31 cellular contexts compared by ENCODE assay signal in the genomic region with DNA sequence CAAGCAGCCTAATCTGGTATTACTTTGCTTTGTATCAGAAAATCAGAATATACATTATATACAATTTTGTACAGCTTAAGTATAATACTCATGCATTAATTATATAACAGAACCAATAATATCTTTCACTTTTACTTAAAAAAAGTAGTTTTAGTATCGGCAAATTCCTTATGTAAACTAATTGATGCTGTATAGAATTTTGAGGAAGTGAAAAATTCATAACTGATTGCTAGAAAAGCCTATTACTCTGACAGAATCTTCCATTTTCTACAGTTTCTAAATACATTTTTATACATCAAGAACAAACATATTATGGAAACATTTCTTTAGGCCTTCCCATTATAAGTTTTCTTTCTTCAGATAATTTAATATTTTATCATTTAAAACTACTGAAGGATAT.
"Had no signal": no experiment of that assay in that cellular context is flagged by ENCODE, and none has a peak within 500 bp of the region (broad histone marks: within the 10 kb centered on the region; RNA-seq: fewer than 3 reads in every experiment).

No MANE protein-coding gene starts in this region.

- H3K4me1 ChIP-seq: adrenal gland, body of pancreas, breast epithelium had no signal

- H3K4me2 ChIP-seq: PC-9 had no signal

- DNase-seq: activated B cell treated with CpG ODN at 0.5 μM for 24 hours; activated CD4-positive, alpha-beta memory T cell treated with anti-CD3 and anti-CD28 coated beads for 36 hours; activated CD4-positive, alpha-beta T cell treated with anti-CD3 and anti-CD28 coated beads for 4 hours; activated CD4-positive, alpha-beta T cell treated with anti-CD3 and anti-CD28 coated beads, Interleukin-2, amount 50 U/mL, for 1 hour; activated CD4-positive, CD25-positive, alpha-beta regulatory T cell treated with anti-CD3 and anti-CD28 coated beads, Interleukin-2, amount 50 U/mL, for 72 hours; activated CD8-positive, alpha-beta memory T cell treated with anti-CD3 and anti-CD28 coated beads, Interleukin-2, amount 50 U/mL, for 4 hours; activated gamma-delta T cell treated with Interleukin-2 at 50 U/mL for 16 hours; activated naive CD4-positive, alpha-beta T cell treated with anti-CD3 and anti-CD28 coated beads for 36 hours; activated T-cell treated with anti-CD3 and anti-CD28 coated beads for 4 hours; activated T-cell treated with anti-CD3 and anti-CD28 coated beads, Interleukin-2, amount 50 U/mL, for 4 hours; adrenal gland; body of pancreas; NCI-H1092 treated with DMSO at 0.1 percent for 48 hours; NCI-H1417; NCI-H146; NCI-H187; NCI-H2029 treated with DMSO at 0.1 percent for 48 hours; NCI-H2107; NCI-H2171; NCI-H510A; NCI-H526; NCI-H748 treated with DMSO at 0.1 percent for 48 hours; NK-92 treated with Interleukin-12 subunit alpha and Interleukin-12 subunit beta, amount 100 ng/mL, for 24 hours; PC-9; Right ventricle myocardium superior had no signal

- H3K4me3 Mint-ChIP-seq: activated B cell treated with CpG ODN at 0.5 μM for 24 hours; activated CD4-positive, alpha-beta memory T cell treated with anti-CD3 and anti-CD28 coated beads for 36 hours; activated naive CD4-positive, alpha-beta T cell treated with anti-CD3 and anti-CD28 coated beads for 36 hours; activated T-cell treated with anti-CD3 and anti-CD28 coated beads, Interleukin-2, amount 50 U/mL, for 4 hours; activated T-helper 1 cell treated with anti-CD3 and anti-CD28 coated beads, Interleukin-12 subunit alpha, Interleukin-12 subunit beta, Interleukin-2, Interleukin-4 antibody, amounts not matched to agents 30 ng/mL and 10 ng/mL and 1 ng/mL, durations not matched to agents 14 hours and 24 hours and 36 hours had no signal

- H3K27me3 ChIP-seq: adrenal gland, body of pancreas, breast epithelium had no signal

- H3K9me3 Mint-ChIP-seq: activated B cell treated with CpG ODN at 0.5 μM for 24 hours; activated T-helper 1 cell treated with anti-CD3 and anti-CD28 coated beads, Interleukin-12 subunit alpha, Interleukin-12 subunit beta, Interleukin-2, Interleukin-4 antibody, amounts not matched to agents 30 ng/mL and 10 ng/mL and 1 ng/mL, durations not matched to agents 14 hours and 24 hours and 36 hours had no signal

- H3K36me3 ChIP-seq: adrenal gland, breast epithelium had no signal

- H2AFZ ChIP-seq: PC-9 had no signal

- FAIRE-seq: astrocyte had no signal

- ATAC-seq: activated naive CD4-positive, alpha-beta T cell treated with anti-CD3 and anti-CD28 coated beads, Interleukin-2, amount 50 U/mL, for 72 hours; activated T-cell treated with anti-CD3 and anti-CD28 coated beads, Interleukin-2, amount 50 U/mL, for 4 hours; body of pancreas had no signal

- H3K27me3 Mint-ChIP-seq: activated B cell treated with CpG ODN at 0.5 μM for 24 hours; activated CD4-positive, alpha-beta memory T cell treated with anti-CD3 and anti-CD28 coated beads for 36 hours had no signal

- H3K27ac ChIP-seq: adrenal gland, body of pancreas, breast epithelium, coronary artery, PC-9, VCaP had no signal

- H3K27ac Mint-ChIP-seq: activated B cell treated with CpG ODN at 0.5 μM for 24 hours; activated CD4-positive, alpha-beta memory T cell treated with anti-CD3 and anti-CD28 coated beads for 36 hours; activated naive CD4-positive, alpha-beta T cell treated with anti-CD3 and anti-CD28 coated beads for 36 hours; activated naive CD4-positive, alpha-beta T cell treated with anti-CD3 and anti-CD28 coated beads, Interleukin-2, amount 50 U/mL, for 72 hours; activated T-helper 1 cell treated with anti-CD3 and anti-CD28 coated beads, Interleukin-12 subunit alpha, Interleukin-12 subunit beta, Interleukin-2, Interleukin-4 antibody, amounts not matched to agents 30 ng/mL and 10 ng/mL and 1 ng/mL, durations not matched to agents 14 hours and 24 hours and 36 hours had no signal

- H3K9me3 ChIP-seq: adrenal gland, body of pancreas had no signal

- H3K4me3 ChIP-seq: adrenal gland, body of pancreas, breast epithelium, coronary artery, PC-9 had no signal
